Comparison of ENCODE assay signal across 28 cellular contexts in genomic region chr12:67742461-67742860, GRCh38.
A peak's percentile ranks its signal among the peaks of the same experiment; 100 is the strongest.
DNase-seq lines count a peak whose midpoint lies in the region; ATAC-seq and TF ChIP-seq lines count a peak whose summit lies in the region.
"Had no signal": no experiment of that assay in that cellular context is flagged by ENCODE, and none has a peak within 500 bp of the region (broad histone marks: within the 10 kb centered on the region; RNA-seq: fewer than 3 reads in every experiment).

No MANE protein-coding gene starts in this region.

- H3K27me3 ChIP-seq in GM23338 (ENCODE audit: insufficient read depth), result no peaks in the 10 kb centered on the region
- no peaks in the 10 kb centered on the region for H3K27me3 ChIP-seq in SK-N-SH (ENCODE audit: insufficient read depth)
- H3K27me3 ChIP-seq in fibroblast of lung (ENCODE audit: control insufficient read depth, insufficient read depth, low read length), result no peaks in the 10 kb centered on the region
- no peaks in the 10 kb centered on the region for H3K27me3 ChIP-seq in neural progenitor cell
- no peaks in the 10 kb centered on the region for H3K27me3 ChIP-seq in GM23248 (replicated peaks; ENCODE audit: insufficient read depth)
- H3K27me3 ChIP-seq: adrenal gland, dorsolateral prefrontal cortex, heart left ventricle, tibial nerve had no signal

- CTCF ChIA-PET in SK-N-SH (lab: Yijun Ruan, JAX), result interaction anchor here (0.6 kb wide), 1 partner anchor 8 kb away, joined by 3 read pairs; no protein-coding TSS in a partner anchor

- peaks cover 3% of the 10 kb centered on the region for H3K27me3 Mint-ChIP-seq in GM23338 (ENCODE audit: insufficient read depth, low read depth, poor library complexity)
- H3K27me3 Mint-ChIP-seq in neural progenitor cell (ENCODE audit: insufficient read depth, low read depth), result peaks cover 5% of the 10 kb centered on the region
- H3K27me3 Mint-ChIP-seq in effector memory CD8-positive, alpha-beta T cell, result no peaks in the 10 kb centered on the region
- H3K27me3 Mint-ChIP-seq: activated CD4-positive, alpha-beta memory T cell treated with anti-CD3 and anti-CD28 coated beads, Interleukin-2, amount 10 ng/mL, durations not matched to agents 7 days and 5 days; CD8-positive, alpha-beta memory T cell had no signal

- POLR2A ChIA-PET in SK-N-SH (lab: Yijun Ruan, JAX), result no interaction called here

- no peaks in the 10 kb centered on the region for H3K36me3 ChIP-seq in GM23338 (ENCODE audit: insufficient read depth)
- H3K36me3 ChIP-seq in SK-N-SH (replicated peaks in 1 of 2; ENCODE audit: control insufficient read depth in 1 of 2, insufficient read depth in 2 of 2, low read length in 1 of 2), result no peaks in the 10 kb centered on the region
- no peaks in the 10 kb centered on the region for H3K36me3 ChIP-seq in fibroblast of lung (ENCODE audit: control insufficient read depth, insufficient read depth, low read length)
- no peaks in the 10 kb centered on the region for H3K36me3 ChIP-seq in neural progenitor cell
- no peaks in the 10 kb centered on the region for H3K36me3 ChIP-seq in GM23248 (ENCODE audit: low read depth)
- H3K36me3 ChIP-seq: adrenal gland, heart left ventricle, tibial nerve had no signal

- H3K4me3 Mint-ChIP-seq in GM23338 (no peak overlapping the region), neural progenitor cell (no peak overlapping the region)
- H3K4me3 Mint-ChIP-seq in effector memory CD8-positive, alpha-beta T cell, result no peak overlapping the region
- H3K4me3 Mint-ChIP-seq: activated CD4-positive, alpha-beta memory T cell treated with anti-CD3 and anti-CD28 coated beads, Interleukin-2, amount 10 ng/mL, durations not matched to agents 7 days and 5 days; activated naive CD4-positive, alpha-beta T cell treated with anti-CD3 and anti-CD28 coated beads for 36 hours; activated T-helper 1 cell treated with anti-CD3 and anti-CD28 coated beads, Interleukin-12 subunit alpha, Interleukin-12 subunit beta, Interleukin-2, Interleukin-4 antibody, amounts not matched to agents 30 ng/mL and 10 ng/mL and 1 ng/mL, durations not matched to agents 14 hours and 24 hours and 36 hours; CD8-positive, alpha-beta memory T cell; naive thymus-derived CD4-positive, alpha-beta T cell; stimulated activated effector memory CD8-positive, alpha-beta T cell treated with anti-CD3 and anti-CD28 coated beads, Interleukin-12 subunit alpha, Interleukin-12 subunit beta, amount 100 ng/mL, for 72 hours; T-helper 2 cell treated with Interferon-gamma antibody and Interleukin-4, amounts not matched to agents 5 μg/mL and 100 μg/mL, for 36 hours had no signal

- H3F3A ChIP-seq in GM23338 (replicated peaks; ENCODE audit: low read depth) (no peaks in the 10 kb centered on the region), SK-N-SH (replicated peaks; ENCODE audit: insufficient read depth) (peaks cover 14% of the 10 kb centered on the region), neural progenitor cell (ENCODE audit: low read depth) (no peaks in the 10 kb centered on the region), GM23248 (ENCODE audit: insufficient read depth) (peaks cover 4% of the 10 kb centered on the region)

- peak; percentile 21 for DNase-seq in GM23338 (ENCODE audit: low spot score)
- no peak for DNase-seq in SK-N-SH
- DNase-seq in fibroblast of lung (ENCODE audit: low read depth in 2 of 2), result peak; percentile 10 to 44
- DNase-seq in neural progenitor cell (ENCODE audit: low spot score), result no peak
- no peak for DNase-seq in effector memory CD8-positive, alpha-beta T cell
- DNase-seq in GM23248, result no peak
- DNase-seq in coronary artery (ENCODE audit: low spot score), result no peak
- DNase-seq: activated CD4-positive, alpha-beta memory T cell treated with anti-CD3 and anti-CD28 coated beads, Interleukin-2, amount 10 ng/mL, durations not matched to agents 7 days and 5 days; activated CD4-positive, alpha-beta T cell treated with anti-CD3 and anti-CD28 coated beads for 1 hour; activated CD8-positive, alpha-beta memory T cell treated with anti-CD3 and anti-CD28 coated beads, Interleukin-2, amount 50 U/mL, for 4 hours; activated naive CD4-positive, alpha-beta T cell treated with anti-CD3 and anti-CD28 coated beads for 36 hours; adrenal gland; CD8-positive, alpha-beta memory T cell; DMS 273 treated with DMSO at 0.1 percent for 48 hours; dorsolateral prefrontal cortex; heart left ventricle; KG1; naive thymus-derived CD4-positive, alpha-beta T cell; NCI-H1105 treated with DMSO at 0.1 percent for 48 hours; NCI-H2029; NCI-H526; SHP77 had no signal

- no peaks in the 10 kb centered on the region for H3K9me3 ChIP-seq in SK-N-SH
- no peaks in the 10 kb centered on the region for H3K9me3 ChIP-seq in fibroblast of lung (ENCODE audit: control insufficient read depth, insufficient read depth, low read depth, low read length)
- no peaks in the 10 kb centered on the region for H3K9me3 ChIP-seq in neural progenitor cell (ENCODE audit: low read depth)
- H3K9me3 ChIP-seq in GM23248 (ENCODE audit: low read depth), result no peaks in the 10 kb centered on the region
- H3K9me3 ChIP-seq: adrenal gland, heart left ventricle, tibial nerve had no signal

- TF ChIP-seq CTCF in GM23338 (conservative IDR thresholded peaks at IDR 0.05; ENCODE audit: low read depth in 2 of 2) (no peak), SK-N-SH (IDR thresholded peaks at IDR 0.05) (no peak), fibroblast of lung (conservative IDR thresholded peaks at IDR 0.05 in 1 of 2, IDR thresholded peaks at IDR 0.05 in 1 of 2; ENCODE audit: low read depth in 1 of 2, low read length in 2 of 2) (no peak), neural progenitor cell (IDR thresholded peaks at IDR 0.05) (no peak), coronary artery (IDR thresholded peaks at IDR 0.05) (no peak)

- H3K79me2 ChIP-seq in GM23338 (replicated peaks; ENCODE audit: insufficient read depth) (no peaks in the 10 kb centered on the region), SK-N-SH (ENCODE audit: insufficient read depth) (no peaks in the 10 kb centered on the region), fibroblast of lung (ENCODE audit: control insufficient read depth, insufficient read depth, low read length) (no peaks in the 10 kb centered on the region), neural progenitor cell (ENCODE audit: low read depth) (no peaks in the 10 kb centered on the region), GM23248 (ENCODE audit: insufficient read depth) (no peaks in the 10 kb centered on the region)

- H2AFZ ChIP-seq in GM23338 (peak overlapping the region; percentile 4; the same call in 1 of the 2 replicates), SK-N-SH (ENCODE audit: low read depth) (0 out of 2 replicates have a peak overlapping the region, but pooled peaks have one; percentile 18), fibroblast of lung (ENCODE audit: low read length) (no peak overlapping the region), neural progenitor cell (replicated peaks) (peak overlapping the region; percentile 0), GM23248 (no peak overlapping the region)

- peak overlapping the region; percentile 66; the same call in 1 of the 2 replicates for H3K4me2 ChIP-seq in GM23338
- H3K4me2 ChIP-seq in SK-N-SH, result no peak overlapping the region
- H3K4me2 ChIP-seq in fibroblast of lung (ENCODE audit: extremely low read depth, insufficient read depth, low read length), result no peak overlapping the region
- H3K4me2 ChIP-seq in neural progenitor cell, result no peak overlapping the region
- H3K4me2 ChIP-seq in GM23248 (ENCODE audit: unreplicated experiment), result no peak overlapping the region

- H3K4me1 ChIP-seq in GM23338 (ENCODE audit: insufficient read depth) (peaks cover 10% of the 10 kb centered on the region), SK-N-SH (ENCODE audit: control insufficient read depth in 1 of 2, insufficient read depth in 2 of 2, low read depth in 1 of 2, low read length in 1 of 2) (peaks cover 2 to 10% of the 10 kb centered on the region in 2 experiments; a peak in 1 of 4 replicates), fibroblast of lung (ENCODE audit: control insufficient read depth, extremely low read depth, insufficient read depth, low read length) (peaks cover 2% of the 10 kb centered on the region), neural progenitor cell (peaks cover 6% of the 10 kb centered on the region), GM23248 (ENCODE audit: insufficient read depth) (peaks cover 3% of the 10 kb centered on the region)
- H3K4me1 ChIP-seq: adrenal gland, heart left ventricle, tibial nerve had no signal

- TF ChIP-seq RAD21 in SK-N-SH (IDR thresholded peaks at IDR 0.05; ENCODE audit: low read length), result no peak

- H3K9me2 ChIP-seq in GM23338 (ENCODE audit: insufficient read depth) (peaks cover 4% of the 10 kb centered on the region; the same call in 1 of the 2 replicates), SK-N-SH (no peaks in the 10 kb centered on the region), GM23248 (ENCODE audit: insufficient read depth) (no peaks in the 10 kb centered on the region)

- H4K20me1 ChIP-seq in GM23338 (replicated peaks; ENCODE audit: insufficient read depth) (no peaks in the 10 kb centered on the region), SK-N-SH (ENCODE audit: insufficient read depth) (no peaks in the 10 kb centered on the region), fibroblast of lung (ENCODE audit: control insufficient read depth, extremely low read depth, insufficient read depth, low read length) (no peaks in the 10 kb centered on the region), neural progenitor cell (ENCODE audit: low read depth) (no peaks in the 10 kb centered on the region), GM23248 (ENCODE audit: insufficient read depth) (no peaks in the 10 kb centered on the region)

- H3K4me3 ChIP-seq in GM23338, result no peak overlapping the region
- H3K4me3 ChIP-seq in SK-N-SH (ENCODE audit: low read depth in 2 of 2, low read length in 1 of 2), result no peak overlapping the region
- H3K4me3 ChIP-seq in fibroblast of lung (replicated peaks in 1 of 4; ENCODE audit: control extremely low read depth in 1 of 4, insufficient read depth in 1 of 4, low read depth in 3 of 4, low read length in 4 of 4), result no peak overlapping the region
- H3K4me3 ChIP-seq in neural progenitor cell, result no peak overlapping the region
- no peak overlapping the region for H3K4me3 ChIP-seq in GM23248
- H3K4me3 ChIP-seq in coronary artery, result no peak overlapping the region
- H3K4me3 ChIP-seq: adrenal gland, dorsolateral prefrontal cortex, GM12878, heart left ventricle, tibial nerve had no signal

- H3K36me3 Mint-ChIP-seq in GM23338 (ENCODE audit: low read depth) (no peaks in the 10 kb centered on the region), neural progenitor cell (no peaks in the 10 kb centered on the region)
- no peaks in the 10 kb centered on the region for H3K36me3 Mint-ChIP-seq in effector memory CD8-positive, alpha-beta T cell (ENCODE audit: insufficient read depth)
- H3K36me3 Mint-ChIP-seq: stimulated activated effector memory CD8-positive, alpha-beta T cell treated with anti-CD3 and anti-CD28 coated beads, Interleukin-12 subunit alpha, Interleukin-12 subunit beta, amount 100 ng/mL, for 72 hours had no signal

- H3K27ac Mint-ChIP-seq in GM23338 (no peak overlapping the region), neural progenitor cell (no peak overlapping the region)
- no peak overlapping the region for H3K27ac Mint-ChIP-seq in effector memory CD8-positive, alpha-beta T cell
- H3K27ac Mint-ChIP-seq: activated CD4-positive, alpha-beta memory T cell treated with anti-CD3 and anti-CD28 coated beads, Interleukin-2, amount 10 ng/mL, durations not matched to agents 7 days and 5 days; activated naive CD4-positive, alpha-beta T cell treated with anti-CD3 and anti-CD28 coated beads for 36 hours; activated T-helper 1 cell treated with anti-CD3 and anti-CD28 coated beads, Interleukin-12 subunit alpha, Interleukin-12 subunit beta, Interleukin-2, Interleukin-4 antibody, amounts not matched to agents 30 ng/mL and 10 ng/mL and 1 ng/mL, durations not matched to agents 14 hours and 24 hours and 36 hours; CD8-positive, alpha-beta memory T cell; naive thymus-derived CD4-positive, alpha-beta T cell; stimulated activated effector memory CD8-positive, alpha-beta T cell treated with anti-CD3 and anti-CD28 coated beads, Interleukin-12 subunit alpha, Interleukin-12 subunit beta, amount 100 ng/mL, for 72 hours; T-helper 2 cell treated with Interferon-gamma antibody and Interleukin-4, amounts not matched to agents 5 μg/mL and 100 μg/mL, for 36 hours had no signal

- H3K27ac ChIP-seq in GM23338 (ENCODE audit: low read depth) (peak overlapping the region; percentile 51; the same call in 1 of the 2 replicates), SK-N-SH (ENCODE audit: low read depth in 2 of 2, low read length in 1 of 2) (peak overlapping the region in 1 of 2 experiments; percentile 47; a peak in 2 of 4 replicates), fibroblast of lung (ENCODE audit: insufficient read depth, low read length) (no peak overlapping the region), neural progenitor cell (no peak overlapping the region), GM23248 (no peak overlapping the region), coronary artery (no peak overlapping the region)
- H3K27ac ChIP-seq: adrenal gland, dorsolateral prefrontal cortex, heart left ventricle, tibial nerve had no signal

- H3K9ac ChIP-seq in SK-N-SH, result no peak overlapping the region
- no peak overlapping the region for H3K9ac ChIP-seq in fibroblast of lung (ENCODE audit: insufficient read depth, low read length)
- H3K9ac ChIP-seq in neural progenitor cell, result no peak overlapping the region
- H3K9ac ChIP-seq in GM23248, result no peak overlapping the region

- in situ Hi-C loops in GM23248 (cut with MboI), result no loop called here

- ATAC-seq in GM23338 (no peak; the same call in 2 of the 3 replicates), GM18858 (IDR thresholded peaks at IDR 0.05; ENCODE audit: unreplicated experiment) (no peak)
- no peak for ATAC-seq in effector memory CD8-positive, alpha-beta T cell (replicated peaks)
- ATAC-seq: GM12878; heart left ventricle; naive thymus-derived CD4-positive, alpha-beta T cell; stimulated activated effector memory CD8-positive, alpha-beta T cell treated with anti-CD3 and anti-CD28 coated beads, Interleukin-12 subunit alpha, Interleukin-12 subunit beta, amount 100 ng/mL, for 72 hours had no signal

- WGBS in SK-N-SH (ENCODE audit: low lambda C conversion rate), result 15% methylated on average over 1 of the region's 1 CpG
- WGBS in GM23248 (ENCODE audit: low coverage in 1 of 2, low lambda C conversion rate in 2 of 2, missing lambda C conversion rate in 2 of 2), 2 experiments, result 4 to 7% methylated on average over 1 of the region's 1 CpG

- H3K9me3 Mint-ChIP-seq in GM23338, result peaks cover 6% of the 10 kb centered on the region; the same call in 2 of the 3 replicates
- no peaks in the 10 kb centered on the region for H3K9me3 Mint-ChIP-seq in neural progenitor cell
- no peaks in the 10 kb centered on the region for H3K9me3 Mint-ChIP-seq in effector memory CD8-positive, alpha-beta T cell
- H3K9me3 Mint-ChIP-seq: activated CD4-positive, alpha-beta memory T cell treated with anti-CD3 and anti-CD28 coated beads, Interleukin-2, amount 10 ng/mL, durations not matched to agents 7 days and 5 days; activated T-helper 1 cell treated with anti-CD3 and anti-CD28 coated beads, Interleukin-12 subunit alpha, Interleukin-12 subunit beta, Interleukin-2, Interleukin-4 antibody, amounts not matched to agents 30 ng/mL and 10 ng/mL and 1 ng/mL, durations not matched to agents 14 hours and 24 hours and 36 hours; T-helper 2 cell treated with Interferon-gamma antibody and Interleukin-4, amounts not matched to agents 5 μg/mL and 100 μg/mL, for 36 hours had no signal

- H3K4me1 Mint-ChIP-seq in GM23338 (peaks cover 14% of the 10 kb centered on the region), neural progenitor cell (peaks cover 14% of the 10 kb centered on the region)
- no peaks in the 10 kb centered on the region for H3K4me1 Mint-ChIP-seq in effector memory CD8-positive, alpha-beta T cell (ENCODE audit: low read depth in 2 of 2)
- H3K4me1 Mint-ChIP-seq: activated CD4-positive, alpha-beta memory T cell treated with anti-CD3 and anti-CD28 coated beads, Interleukin-2, amount 10 ng/mL, durations not matched to agents 7 days and 5 days; CD8-positive, alpha-beta memory T cell; stimulated activated effector memory CD8-positive, alpha-beta T cell treated with anti-CD3 and anti-CD28 coated beads, Interleukin-12 subunit alpha, Interleukin-12 subunit beta, amount 100 ng/mL, for 72 hours had no signal

- TF ChIP-seq EP300 in SK-N-SH (IDR thresholded peaks at IDR 0.05; ENCODE audit: borderline replicate concordance in 1 of 2, low read depth in 1 of 2, low read length in 1 of 2), result no peak

Comparison
In these comparisons a context has a peak if more than half of its experiments do, and no peak if none do; other contexts are left out.
1. DNase-seq: peak in GM23338 (single experiment) and fibroblast of lung (2 of 2); none in SK-N-SH (single experiment), neural progenitor cell (single experiment), effector memory CD8-positive, alpha-beta T cell (0 of 3), GM23248 (single experiment) and coronary artery (single experiment).
2. H2AFZ ChIP-seq: peak in GM23338 (single experiment), SK-N-SH (single experiment) and neural progenitor cell (single experiment); none in fibroblast of lung (single experiment) and GM23248 (single experiment).